ENCODE assay signal across 8 cellular contexts in the genomic region with DNA sequence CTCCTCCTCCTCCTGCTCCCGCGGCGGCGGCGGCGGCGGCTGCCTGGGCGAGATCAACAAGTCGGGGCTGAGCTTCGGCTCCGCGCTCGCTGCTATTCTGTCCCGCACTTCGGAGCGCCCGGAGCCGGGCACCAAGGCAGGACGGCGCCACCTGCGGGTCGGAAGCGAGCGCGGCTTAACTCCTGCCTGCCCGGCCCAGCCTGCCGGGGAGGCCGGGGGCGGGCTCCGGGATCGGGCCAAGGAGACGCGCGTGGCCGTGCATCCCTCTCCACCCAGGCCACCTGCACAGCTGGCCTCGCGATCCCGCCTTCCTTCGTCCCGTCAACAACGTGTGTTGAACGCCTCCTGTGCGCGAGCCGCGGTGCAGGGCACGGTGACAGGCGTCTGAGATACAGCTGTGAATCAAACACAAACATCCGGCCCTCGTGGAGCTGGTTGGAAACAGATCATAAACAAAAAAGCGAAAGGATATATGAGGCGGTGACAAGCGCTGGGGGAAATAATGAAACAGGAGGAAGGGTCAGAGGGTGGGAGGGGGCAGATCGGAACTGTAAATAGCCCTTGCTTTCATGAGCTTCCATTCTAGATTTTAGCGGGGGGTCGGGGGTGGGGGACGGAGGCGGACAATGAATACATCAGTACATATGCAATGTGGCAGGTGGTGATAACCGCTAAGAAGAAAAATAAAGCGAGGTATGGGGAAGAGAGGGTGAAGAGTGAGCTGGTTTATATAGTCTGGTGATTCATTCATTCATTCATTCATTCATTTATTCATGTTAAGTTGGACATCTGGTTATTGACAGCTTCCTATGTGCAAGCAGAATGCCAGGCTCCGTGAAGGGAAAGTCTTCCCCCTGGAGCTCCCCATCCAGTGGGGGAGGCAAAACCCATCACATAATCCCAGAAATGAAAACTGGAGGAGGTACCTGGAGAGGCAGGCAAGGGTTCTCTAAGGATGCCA. TPM values are rescaled to one million over a fixed set of nuclear protein-coding genes. Genes with fewer than 3 reads are reported as not detected.
A peak's percentile ranks its signal among the peaks of the same experiment; 100 is the strongest.
DNase-seq lines count a peak whose midpoint lies in the region; ATAC-seq and TF ChIP-seq lines count a peak whose summit lies in the region.

No MANE protein-coding gene starts in this region.

- DNase-seq in DMS79 (lab: John Stamatoyannopoulos, UW) (peak; percentile 45), SHP77 treated with DMSO at 0.1 percent for 48 hours (lab: John Stamatoyannopoulos, UW) (peak; percentile 64), germinal center (ENCODE audit: low spot score) (peak; percentile 67), occipital lobe (lab: John Stamatoyannopoulos, UW) (peak; percentile 80)

- TF ChIP-seq CTCF in Loucy (conservative IDR thresholded peaks at IDR 0.05; ENCODE audit: low read length) = peak; percentile 36

- 2% methylated on average over 61 of the region's 61 CpGs for WGBS in thymus

- peaks cover 8% of the 10 kb centered on the region for H3K4me1 Mint-ChIP-seq in activated naive CD4-positive, alpha-beta T cell treated with anti-CD3 and anti-CD28 coated beads, Interleukin-2, amount 50 U/mL, for 24 hours

- no peaks in the 10 kb centered on the region for H3K9me2 ChIP-seq in Loucy (replicated peaks; ENCODE audit: low read depth, low read length)

- H3K4me3 Mint-ChIP-seq in activated naive CD4-positive, alpha-beta T cell treated with anti-CD3 and anti-CD28 coated beads, Interleukin-2, amount 50 U/mL, for 24 hours = peak overlapping the region; percentile 86

- H3K79me2 ChIP-seq in Loucy (ENCODE audit: insufficient read depth, low read length) = no peaks in the 10 kb centered on the region

- H3K27ac ChIP-seq in thymus (ENCODE audit: low read depth) = no peak overlapping the region

- H2AFZ ChIP-seq in Loucy (ENCODE audit: low read length) = peak overlapping the region; percentile 52; the same call in 1 of the 2 replicates

- H3K4me1 ChIP-seq in Loucy (ENCODE audit: insufficient read depth, low read length, poor library complexity, severe bottlenecking) (no peaks in the 10 kb centered on the region), thymus (ENCODE audit: control insufficient read depth, insufficient read depth, low read length) (no peaks in the 10 kb centered on the region)

- no peak overlapping the region for H3K9ac ChIP-seq in Loucy (ENCODE audit: low read depth, low read length, poor library complexity, severe bottlenecking)

- no peaks in the 10 kb centered on the region for H3K9me3 ChIP-seq in Loucy (ENCODE audit: insufficient read depth, low read depth, low read length)
- peaks cover 2% of the 10 kb centered on the region for H3K9me3 ChIP-seq in thymus (ENCODE audit: control insufficient read depth)

- no peaks in the 10 kb centered on the region for H4K20me1 ChIP-seq in Loucy (ENCODE audit: insufficient read depth, low read length, poor library complexity, severe bottlenecking)

- H3K4me3 ChIP-seq in Loucy (ENCODE audit: low read length, poor library complexity, severe bottlenecking) (peak overlapping the region; percentile 34), thymus (ENCODE audit: low read length) (peak overlapping the region; percentile 41)

- H3K27me3 ChIP-seq in Loucy (ENCODE audit: insufficient read depth, low read length, poor library complexity, severe bottlenecking) (no peaks in the 10 kb centered on the region), thymus (ENCODE audit: control insufficient read depth, insufficient read depth) (peaks cover 39% of the 10 kb centered on the region)

- H3F3A ChIP-seq in Loucy (ENCODE audit: low read depth) = no peaks in the 10 kb centered on the region

- no peak overlapping the region for H3K27ac Mint-ChIP-seq in activated naive CD4-positive, alpha-beta T cell treated with anti-CD3 and anti-CD28 coated beads, Interleukin-2, amount 50 U/mL, for 24 hours

- peak overlapping the region; percentile 48 for H3K4me2 ChIP-seq in Loucy (ENCODE audit: low read depth, low read length, poor library complexity, severe bottlenecking)

- ATAC-seq in HG03354 (IDR thresholded peaks at IDR 0.05; ENCODE audit: poor library complexity, severe bottlenecking, unreplicated experiment) = no peak

- H3K36me3 ChIP-seq in Loucy (ENCODE audit: insufficient read depth, low read length) = no peaks in the 10 kb centered on the region
- H3K36me3 ChIP-seq in thymus (ENCODE audit: control insufficient read depth, insufficient read depth) = no peaks in the 10 kb centered on the region

- no peaks in the 10 kb centered on the region for H3K36me3 Mint-ChIP-seq in activated naive CD4-positive, alpha-beta T cell treated with anti-CD3 and anti-CD28 coated beads, Interleukin-2, amount 50 U/mL, for 24 hours

- H3K9me3 Mint-ChIP-seq in activated naive CD4-positive, alpha-beta T cell treated with anti-CD3 and anti-CD28 coated beads, Interleukin-2, amount 50 U/mL, for 24 hours = peaks cover 5% of the 10 kb centered on the region

- H3K27me3 Mint-ChIP-seq in activated naive CD4-positive, alpha-beta T cell treated with anti-CD3 and anti-CD28 coated beads, Interleukin-2, amount 50 U/mL, for 24 hours = peaks cover 55% of the 10 kb centered on the region

RNA-seq across cellular contexts. Expression of a gene that starts 2.0 kb away (rescaled TPM):
- total RNA-seq in occipital lobe = 5.8 TPM
- polyA plus RNA-seq in thymus = 0.55 TPM
